In genomic region chr9:88922091-88922490, GRCh38 we compare ENCODE assay signal across 8 cellular contexts.
DNase-seq lines count a peak whose midpoint lies in the region; ATAC-seq and TF ChIP-seq lines count a peak whose summit lies in the region.

No MANE protein-coding gene starts in this region.

- CTCF ChIA-PET in activated naive CD4-positive, alpha-beta T cell treated with anti-CD3 and anti-CD28 coated beads, Interleukin-2, amount 10 ng/mL, durations not matched to agents 7 days and 5 days (lab: Charles Lee), result no interaction called here

- peak; percentile 66 for ATAC-seq in HG02678 (IDR thresholded peaks at IDR 0.05; ENCODE audit: unreplicated experiment)

- H3K27me3 Mint-ChIP-seq in activated naive CD4-positive, alpha-beta T cell treated with anti-CD3 and anti-CD28 coated beads, Interleukin-2, amount 10 ng/mL, durations not matched to agents 7 days and 5 days, result peaks cover 76% of the 10 kb centered on the region

- H3K36me3 Mint-ChIP-seq in activated naive CD4-positive, alpha-beta T cell treated with anti-CD3 and anti-CD28 coated beads, Interleukin-2, amount 10 ng/mL, durations not matched to agents 7 days and 5 days, result peaks cover 2% of the 10 kb centered on the region

- peak overlapping the region; percentile 64 for H3K27ac Mint-ChIP-seq in activated naive CD4-positive, alpha-beta T cell treated with anti-CD3 and anti-CD28 coated beads, Interleukin-2, amount 10 ng/mL, durations not matched to agents 7 days and 5 days

- H3K4me1 Mint-ChIP-seq in activated naive CD4-positive, alpha-beta T cell treated with anti-CD3 and anti-CD28 coated beads, Interleukin-2, amount 10 ng/mL, durations not matched to agents 7 days and 5 days, result peaks cover 40% of the 10 kb centered on the region

- DNase-seq in RPMI8226 (peak; percentile 16), NCI-H1048 (lab: John Stamatoyannopoulos, UW) (no peak), CD1c-positive myeloid dendritic cell (ENCODE audit: extremely low spot score) (no peak), OCI-M1 (lab: John Stamatoyannopoulos, UW) (no peak), erythroblast (lab: John Stamatoyannopoulos, UW) (no peak)
- DNase-seq in activated naive CD4-positive, alpha-beta T cell treated with anti-CD3 and anti-CD28 coated beads, Interleukin-2, amount 10 ng/mL, durations not matched to agents 7 days and 5 days, result peak; percentile 79
- peak; percentile 8 to 78 (median 61) for DNase-seq in stimulated activated naive CD4-positive, alpha-beta T cell (lab: John Stamatoyannopoulos, UW)

- no peak for TF ChIP-seq POLR2A in erythroblast (IDR thresholded peaks at IDR 0.05; ENCODE audit: low read length)

- peaks cover 22% of the 10 kb centered on the region for H3K9me3 Mint-ChIP-seq in activated naive CD4-positive, alpha-beta T cell treated with anti-CD3 and anti-CD28 coated beads, Interleukin-2, amount 10 ng/mL, durations not matched to agents 7 days and 5 days

- peak overlapping the region; percentile 9 for H3K4me3 Mint-ChIP-seq in activated naive CD4-positive, alpha-beta T cell treated with anti-CD3 and anti-CD28 coated beads, Interleukin-2, amount 10 ng/mL, durations not matched to agents 7 days and 5 days

Comparison
In these comparisons a context has a peak if more than half of its experiments do, and no peak if none do; other contexts are left out.
1. DNase-seq: peak in RPMI8226 (single experiment), activated naive CD4-positive, alpha-beta T cell treated with anti-CD3 and anti-CD28 coated beads, Interleukin-2, amount 10 ng/mL, durations not matched to agents 7 days and 5 days (single experiment) and stimulated activated naive CD4-positive, alpha-beta T cell (6 of 6); none in NCI-H1048 (single experiment), CD1c-positive myeloid dendritic cell (single experiment), OCI-M1 (single experiment) and erythroblast (0 of 2).